9 cellular contexts compared by ENCODE assay signal in the genomic region with DNA sequence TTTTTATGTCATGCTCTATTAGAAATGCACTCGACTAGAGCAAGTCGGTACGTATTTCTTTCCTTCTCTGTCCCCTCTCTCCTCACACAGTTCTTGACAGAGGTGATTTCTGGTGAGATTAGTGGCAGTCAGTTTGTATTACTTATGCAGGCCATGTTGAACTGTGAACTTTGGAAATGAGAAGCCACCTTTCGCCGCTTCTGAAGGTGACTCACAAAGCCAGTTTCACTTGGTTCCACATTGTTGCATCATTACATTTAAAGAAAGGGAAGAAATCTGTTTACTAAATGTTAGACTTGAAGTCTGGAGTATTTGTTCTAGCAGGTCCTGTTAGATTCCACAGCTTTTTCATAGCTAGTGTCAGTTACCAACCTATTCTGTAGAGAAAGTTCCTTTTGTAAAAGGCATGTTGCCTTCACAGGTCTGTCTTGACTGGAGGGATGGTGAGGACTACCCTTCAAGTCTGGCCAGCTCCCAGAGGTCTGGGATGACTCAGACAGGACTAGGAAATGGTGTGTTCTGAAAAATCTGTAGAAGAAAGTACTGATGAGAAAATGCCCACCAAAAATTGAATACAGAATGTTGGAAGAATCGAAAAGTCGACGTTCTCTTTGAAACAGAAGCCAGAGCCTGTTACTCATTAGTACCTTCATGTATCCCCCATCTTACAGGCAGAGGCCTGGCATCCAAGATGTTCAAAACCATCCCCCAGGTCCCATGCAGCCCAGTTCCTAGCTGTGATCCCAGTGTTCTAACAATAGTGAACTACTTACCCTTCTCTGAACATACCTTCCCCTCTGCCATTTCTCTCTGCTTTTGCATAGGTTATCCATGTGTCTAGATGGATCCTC.
DNase-seq lines count a peak whose midpoint lies in the region; ATAC-seq and TF ChIP-seq lines count a peak whose summit lies in the region.
"Had no signal": no experiment of that assay in that cellular context is flagged by ENCODE, and none has a peak within 500 bp of the region (broad histone marks: within the 10 kb centered on the region; RNA-seq: fewer than 3 reads in every experiment).

No MANE protein-coding gene starts in this region.

- no peaks in the 10 kb centered on the region for H3K4me1 Mint-ChIP-seq in activated T-helper 1 cell treated with anti-CD3 and anti-CD28 coated beads, Interleukin-12 subunit alpha, Interleukin-12 subunit beta, Interleukin-2, Interleukin-4 antibody, amounts not matched to agents 30 ng/mL and 10 ng/mL and 1 ng/mL, durations not matched to agents 14 hours and 24 hours and 36 hours (ENCODE audit: low read depth)

- no peaks in the 10 kb centered on the region for H3K36me3 Mint-ChIP-seq in activated T-helper 1 cell treated with anti-CD3 and anti-CD28 coated beads, Interleukin-12 subunit alpha, Interleukin-12 subunit beta, Interleukin-2, Interleukin-4 antibody, amounts not matched to agents 30 ng/mL and 10 ng/mL and 1 ng/mL, durations not matched to agents 14 hours and 24 hours and 36 hours (ENCODE audit: low read depth)

- no peak overlapping the region for H3K4me3 Mint-ChIP-seq in activated T-helper 1 cell treated with anti-CD3 and anti-CD28 coated beads, Interleukin-12 subunit alpha, Interleukin-12 subunit beta, Interleukin-2, Interleukin-4 antibody, amounts not matched to agents 30 ng/mL and 10 ng/mL and 1 ng/mL, durations not matched to agents 14 hours and 24 hours and 36 hours
- H3K4me3 Mint-ChIP-seq: T-helper 1 cell treated with Interleukin-12 subunit alpha and Interleukin-12 subunit beta and Interleukin-4 antibody, amounts not matched to agents 30 μg/mL and 1 μg/mL, for 36 hours had no signal

- intact Hi-C loops in thyroid gland (cut with DNase I) (no loop called here), adrenal gland (cut with DNase I) (no loop called here)
- intact Hi-C loops in activated T-helper 1 cell treated with anti-CD3 and anti-CD28 coated beads, Interleukin-12 subunit alpha, Interleukin-12 subunit beta, Interleukin-2, Interleukin-4 antibody, amounts not matched to agents 30 ng/mL and 10 ng/mL and 1 ng/mL, durations not matched to agents 14 hours and 24 hours and 36 hours (cut with micrococcal nuclease) = no loop called here

- TF ChIP-seq POLR2A in thyroid gland (IDR thresholded peaks at IDR 0.05) (no peak), adrenal gland (IDR thresholded peaks at IDR 0.05) (no peak)

- H3K9me3 Mint-ChIP-seq in activated T-helper 1 cell treated with anti-CD3 and anti-CD28 coated beads, Interleukin-12 subunit alpha, Interleukin-12 subunit beta, Interleukin-2, Interleukin-4 antibody, amounts not matched to agents 30 ng/mL and 10 ng/mL and 1 ng/mL, durations not matched to agents 14 hours and 24 hours and 36 hours = no peaks in the 10 kb centered on the region
- H3K9me3 Mint-ChIP-seq: T-helper 1 cell treated with Interleukin-12 subunit alpha and Interleukin-12 subunit beta and Interleukin-4 antibody, amounts not matched to agents 30 μg/mL and 1 μg/mL, for 36 hours had no signal

- H3K4me1 ChIP-seq in thyroid gland (peaks cover 36 to 56% of the 10 kb centered on the region in 2 donors), adrenal gland (replicated peaks in 1 of 2) (no peaks in the 10 kb centered on the region)

- no peak for TF ChIP-seq CTCF in GM13977 (IDR thresholded peaks at IDR 0.05; ENCODE audit: extremely low read depth, insufficient read depth, missing control alignments)
- no peak for TF ChIP-seq CTCF in thyroid gland (IDR thresholded peaks at IDR 0.05)
- no peak for TF ChIP-seq CTCF in adrenal gland (IDR thresholded peaks at IDR 0.05)

- H3K9me3 ChIP-seq in thyroid gland (no peaks in the 10 kb centered on the region), adrenal gland (replicated peaks in 1 of 3) (no peaks in the 10 kb centered on the region)

- H3K4me3 ChIP-seq in thyroid gland (replicated peaks in 1 of 3) = no peak overlapping the region
- no peak overlapping the region for H3K4me3 ChIP-seq in adrenal gland

- H3K36me3 ChIP-seq in thyroid gland (no peaks in the 10 kb centered on the region), adrenal gland (replicated peaks in 1 of 2) (no peaks in the 10 kb centered on the region)

- H3K27ac ChIP-seq in thyroid gland (peak overlapping the region; percentile 79 to 81 (median 81)), adrenal gland (no peak overlapping the region)

- peak; percentile 79 for ATAC-seq in GM21717 (IDR thresholded peaks at IDR 0.05; ENCODE audit: unreplicated experiment)

- peaks cover 4% of the 10 kb centered on the region for H3K27me3 Mint-ChIP-seq in activated T-helper 1 cell treated with anti-CD3 and anti-CD28 coated beads, Interleukin-12 subunit alpha, Interleukin-12 subunit beta, Interleukin-2, Interleukin-4 antibody, amounts not matched to agents 30 ng/mL and 10 ng/mL and 1 ng/mL, durations not matched to agents 14 hours and 24 hours and 36 hours (ENCODE audit: insufficient read depth)

- no peak overlapping the region for H3K27ac Mint-ChIP-seq in activated T-helper 1 cell treated with anti-CD3 and anti-CD28 coated beads, Interleukin-12 subunit alpha, Interleukin-12 subunit beta, Interleukin-2, Interleukin-4 antibody, amounts not matched to agents 30 ng/mL and 10 ng/mL and 1 ng/mL, durations not matched to agents 14 hours and 24 hours and 36 hours
- H3K27ac Mint-ChIP-seq: T-helper 1 cell treated with Interleukin-12 subunit alpha and Interleukin-12 subunit beta and Interleukin-4 antibody, amounts not matched to agents 30 μg/mL and 1 μg/mL, for 36 hours had no signal

- in situ Hi-C loops in GM13977 (cut with MboI; ENCODE audit: low pct_unique_long_range_greater_than_20kb, low sequenced_read_pairs, unreplicated experiment) = no loop called here

- H3K27me3 ChIP-seq in thyroid gland (no peaks in the 10 kb centered on the region), adrenal gland (no peaks in the 10 kb centered on the region)

- DNase-seq in GM13977 (ENCODE audit: low spot score) = peak; percentile 34
- peak; percentile 71 for DNase-seq in LHCN-M2 (ENCODE audit: low read depth)
- peak; percentile 75 for DNase-seq in fibroblast of gingiva (ENCODE audit: low read depth)
- DNase-seq in thyroid gland = peak; percentile 71 to 77
- no peak for DNase-seq in activated T-helper 1 cell treated with anti-CD3 and anti-CD28 coated beads, Interleukin-12 subunit alpha, Interleukin-12 subunit beta, Interleukin-2, Interleukin-4 antibody, amounts not matched to agents 30 ng/mL and 10 ng/mL and 1 ng/mL, durations not matched to agents 14 hours and 24 hours and 36 hours (ENCODE audit: low spot score)
- no peak for DNase-seq in adrenal gland
- no peak for DNase-seq in NCI-H748 (lab: John Stamatoyannopoulos, UW; ENCODE audit: unreplicated experiment)

- 63 to 67% methylated on average over 8 of the region's 8 CpGs for WGBS in thyroid gland, 2 donors
- 88 to 95% (median 92%) methylated on average over 8 of the region's 8 CpGs for WGBS in adrenal gland, 4 donors

Comparison
In these comparisons a context has a peak if more than half of its experiments do, and no peak if none do; other contexts are left out.
1. DNase-seq: peak in GM13977 (single experiment), LHCN-M2 (single experiment), fibroblast of gingiva (single experiment) and thyroid gland (2 of 2); none in activated T-helper 1 cell treated with anti-CD3 and anti-CD28 coated beads, Interleukin-12 subunit alpha, Interleukin-12 subunit beta, Interleukin-2, Interleukin-4 antibody, amounts not matched to agents 30 ng/mL and 10 ng/mL and 1 ng/mL, durations not matched to agents 14 hours and 24 hours and 36 hours (single experiment), adrenal gland (0 of 7) and NCI-H748 (single experiment).
2. H3K27ac ChIP-seq: peak in thyroid gland (3 of 3); none in adrenal gland (0 of 5).